28 cellular contexts compared by ENCODE assay signal in genomic region chr3:178835033-178835432, GRCh38.
"Had no signal": no experiment of that assay in that cellular context is flagged by ENCODE, and none has a peak within 500 bp of the region (broad histone marks: within the 10 kb centered on the region; RNA-seq: fewer than 3 reads in every experiment).

No MANE protein-coding gene starts in this region.

- DNase-seq: naive thymus-derived CD8-positive, alpha-beta T cell; nephron progenitor cell; nucleus accumbens; ovary; posterior cingulate gyrus; psoas muscle; right cardiac atrium; right lobe of liver; sigmoid colon; small intestine; stimulated activated CD4-positive, alpha-beta T cell treated with anti-CD3 and anti-CD28 coated beads, Interleukin-1b, Interleukin-23, amount 100 ng/mL, for 48 hours; stimulated activated CD4-positive, alpha-beta T cell treated with anti-CD3 and anti-CD28 coated beads, Interleukin-4, amount 100 ng/mL, for 1 hour; stimulated activated CD4-positive, alpha-beta T cell treated with anti-CD3 and anti-CD28 coated beads, Interleukin-4, amount 100 ng/mL, for 4 hours; stimulated activated CD8-positive, alpha-beta memory T cell treated with anti-CD3 and anti-CD28 coated beads, Interleukin-4, amount 100 ng/mL, for 48 hours; stimulated activated naive CD4-positive, alpha-beta T cell; stimulated activated naive CD8-positive, alpha-beta T cell treated with anti-CD3 and anti-CD28 coated beads, Interleukin-15, amount 100 ng/mL, for 72 hours; stimulated activated naive CD8-positive, alpha-beta T cell treated with anti-CD3 and anti-CD28 coated beads, Interleukin-15, Interleukin-2, amounts not matched to agents 100 U/mL and 50 U/mL, for 24 hours; substantia nigra; thyroid gland; upper lobe of left lung had no signal

- H2AFZ ChIP-seq: parathyroid adenoma had no signal

- H3K9me3 ChIP-seq: neutrophil, ovary, sigmoid colon, suprapubic skin, thoracic aorta, thyroid gland, tibial nerve, upper lobe of left lung, vagina had no signal

- H3K36me3 ChIP-seq: neutrophil, ovary, right lobe of liver, sigmoid colon, suprapubic skin, thoracic aorta, thyroid gland, tibial nerve, upper lobe of left lung, vagina had no signal

- H3K27ac ChIP-seq: neutrophil, ovary, parathyroid adenoma, psoas muscle, right lobe of liver, sigmoid colon, suprapubic skin, thoracic aorta, thyroid gland, tibial nerve, upper lobe of left lung, vagina had no signal

- ATAC-seq: naive thymus-derived CD8-positive, alpha-beta T cell; natural killer cell treated with Interleukin-12 subunit alpha and Interleukin-12 subunit beta and Interleukin-15 and Interleukin-18, amount 100 ng/mL, for 72 hours; psoas muscle; right cardiac atrium; right lobe of liver; stimulated activated memory B cell treated with anti-CD40 and anti-IgM and Interleukin-4, amounts not matched to agents 10 μg/mL and 1 μg/mL and 100 μg/mL, for 72 hours; stimulated activated naive CD8-positive, alpha-beta T cell treated with anti-CD3 and anti-CD28 coated beads, Interleukin-15, amount 100 ng/mL, for 72 hours; stimulated activated naive CD8-positive, alpha-beta T cell treated with anti-CD3 and anti-CD28 coated beads, Interleukin-15, Interleukin-2, amounts not matched to agents 100 U/mL and 50 U/mL, for 24 hours had no signal

- H3K27me3 ChIP-seq: neutrophil, ovary, right lobe of liver, sigmoid colon, suprapubic skin, thyroid gland, tibial nerve, upper lobe of left lung, vagina had no signal

- H3K79me2 ChIP-seq: parathyroid adenoma had no signal

- H3K4me3 ChIP-seq: ovary, psoas muscle, right lobe of liver, sigmoid colon, suprapubic skin, thoracic aorta, thyroid gland, tibial nerve, upper lobe of left lung, vagina had no signal

- H3K9ac ChIP-seq: parathyroid adenoma had no signal

- H3K4me1 ChIP-seq: parathyroid adenoma, psoas muscle, right lobe of liver, sigmoid colon, suprapubic skin, tibial nerve, upper lobe of left lung, vagina had no signal
